In the genomic region with DNA sequence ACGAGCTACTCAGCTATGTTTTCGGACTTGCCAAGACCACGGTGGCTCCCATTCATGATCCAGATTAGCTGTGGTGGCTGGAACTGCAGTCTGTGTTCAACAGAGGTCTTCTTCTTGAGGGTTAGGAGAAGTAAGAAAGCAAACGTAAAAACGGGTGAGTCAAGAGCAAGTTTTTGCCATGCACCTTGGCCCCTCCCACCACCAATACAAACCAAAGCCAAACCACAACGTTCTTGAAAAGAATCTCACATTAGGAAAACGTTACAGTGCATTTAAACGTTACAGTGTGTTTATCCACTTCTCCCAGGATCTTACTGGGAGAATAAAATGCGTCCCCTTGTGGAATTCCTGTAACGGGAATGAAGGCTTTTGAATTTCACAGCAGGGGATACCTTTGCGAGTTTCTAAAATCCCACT, we compare ENCODE assay signal across 8 cellular contexts. TPM values are rescaled to one million over a fixed set of nuclear protein-coding genes. Genes with fewer than 3 reads are reported as not detected.
DNase-seq lines count a peak whose midpoint lies in the region; ATAC-seq and TF ChIP-seq lines count a peak whose summit lies in the region.

No MANE protein-coding gene starts in this region.

- peak overlapping the region; percentile 80 for H3K9ac ChIP-seq in fibroblast of lung (ENCODE audit: insufficient read depth, low read length)
- H3K9ac ChIP-seq in trophoblast cell (ENCODE audit: low read length), result peak overlapping the region; percentile 77

- no peaks in the 10 kb centered on the region for H3K9me3 ChIP-seq in fibroblast of lung (ENCODE audit: control insufficient read depth, insufficient read depth, low read depth, low read length)
- no peaks in the 10 kb centered on the region for H3K9me3 ChIP-seq in trophoblast cell (ENCODE audit: insufficient read depth, low read depth, low read length)

- no peak for ATAC-seq in GM21619 (IDR thresholded peaks at IDR 0.05; ENCODE audit: unreplicated experiment)
- no peak for ATAC-seq in HG02840 (IDR thresholded peaks at IDR 0.05; ENCODE audit: low FRiP score, unreplicated experiment)

- no peaks in the 10 kb centered on the region for H4K20me1 ChIP-seq in fibroblast of lung (ENCODE audit: control insufficient read depth, extremely low read depth, insufficient read depth, low read length)

- H3K79me1 ChIP-seq in trophoblast cell (ENCODE audit: low read length), result peaks cover 8% of the 10 kb centered on the region

- H3K4me3 ChIP-seq in fibroblast of lung (replicated peaks in 1 of 4; ENCODE audit: control extremely low read depth in 1 of 4, insufficient read depth in 1 of 4, low read depth in 3 of 4, low read length in 4 of 4), result peak overlapping the region; percentile 92 to 100 (median 94)
- H3K4me3 ChIP-seq in trophoblast cell (ENCODE audit: low read depth, low read length), result no peak overlapping the region

- no peak overlapping the region for H3K18ac ChIP-seq in trophoblast cell (ENCODE audit: low read length)

- no peak overlapping the region for H3K4ac ChIP-seq in trophoblast cell (ENCODE audit: low read depth, low read length)

- H3K36me3 ChIP-seq in fibroblast of lung (ENCODE audit: control insufficient read depth, insufficient read depth, low read length) (no peaks in the 10 kb centered on the region), trophoblast cell (ENCODE audit: control insufficient read depth in 1 of 2, insufficient read depth in 2 of 2, low read length in 2 of 2) (no peaks in the 10 kb centered on the region)

- H3K27ac ChIP-seq in fibroblast of lung (ENCODE audit: insufficient read depth, low read length) (peak overlapping the region; percentile 87), trophoblast cell (ENCODE audit: low read depth, low read length) (no peak overlapping the region)

- H3K14ac ChIP-seq in trophoblast cell (ENCODE audit: low read length), result no peak overlapping the region

- H3K23ac ChIP-seq in trophoblast cell (ENCODE audit: low read length), result no peak overlapping the region

- H4K8ac ChIP-seq in trophoblast cell (ENCODE audit: low read depth, low read length), result no peak overlapping the region

- no peak overlapping the region for H2BK12ac ChIP-seq in trophoblast cell (ENCODE audit: low read length)

- no CpG with 5 or more reads among the region's 11 CpGs for WGBS in trophoblast cell (ENCODE audit: extremely low coverage, insufficient coverage, insufficient read length)

- no peak overlapping the region for H2AK5ac ChIP-seq in trophoblast cell (ENCODE audit: low read length)

- TF ChIP-seq CTCF in fibroblast of lung (conservative IDR thresholded peaks at IDR 0.05 in 1 of 2, IDR thresholded peaks at IDR 0.05 in 1 of 2; ENCODE audit: low read depth in 1 of 2, low read length in 2 of 2), result peak; percentile 22 to 37

- peak overlapping the region; percentile 44 for H4K12ac ChIP-seq in trophoblast cell (ENCODE audit: low read depth, low read length)

- H3K4me2 ChIP-seq in fibroblast of lung (ENCODE audit: extremely low read depth, insufficient read depth, low read length) (peak overlapping the region; percentile 93), trophoblast cell (ENCODE audit: low read length) (peak overlapping the region; percentile 77)

- no peak overlapping the region for H2BK120ac ChIP-seq in trophoblast cell (ENCODE audit: insufficient read depth, low read length, poor library complexity)

- H3K4me1 ChIP-seq in fibroblast of lung (ENCODE audit: control insufficient read depth, extremely low read depth, insufficient read depth, low read length) (peaks cover 4% of the 10 kb centered on the region), trophoblast cell (ENCODE audit: control insufficient read depth in 1 of 2, insufficient read depth in 2 of 2, low read length in 2 of 2) (no peaks in the 10 kb centered on the region)

- H3K79me2 ChIP-seq in fibroblast of lung (ENCODE audit: control insufficient read depth, insufficient read depth, low read length) (no peaks in the 10 kb centered on the region), trophoblast cell (ENCODE audit: control insufficient read depth, insufficient read depth, low read length, poor library complexity) (peaks cover 8% of the 10 kb centered on the region)

- H2AFZ ChIP-seq in fibroblast of lung (ENCODE audit: low read length) (peak overlapping the region; percentile 100), trophoblast cell (ENCODE audit: insufficient read depth, low read length, poor library complexity) (peak overlapping the region; percentile 95)

- DNase-seq in Daoy (ENCODE audit: low read depth) (peak; percentile 57), NOMO-1 (lab: John Stamatoyannopoulos, UW; ENCODE audit: unreplicated experiment in 2 of 2) (peak; percentile 38 to 84), activated T-cell treated with anti-CD3 and anti-CD28 coated beads for 48 hours (ENCODE audit: low read depth) (peak; percentile 49), fibroblast of lung (ENCODE audit: low read depth in 2 of 2) (peak; percentile 45 to 91), trophoblast cell (peak; percentile 17 to 49), ureter (ENCODE audit: low spot score) (no peak)

- H3K27me3 ChIP-seq in fibroblast of lung (ENCODE audit: control insufficient read depth, insufficient read depth, low read length) (no peaks in the 10 kb centered on the region), trophoblast cell (ENCODE audit: insufficient read depth, low read length) (no peaks in the 10 kb centered on the region)

- H2BK5ac ChIP-seq in trophoblast cell (ENCODE audit: low read depth, low read length, poor library complexity), result no peak overlapping the region

- H4K91ac ChIP-seq in trophoblast cell (ENCODE audit: low read depth, low read length), result no peak overlapping the region

RNA-seq across cellular contexts. Expression of gene FBXO48, which starts 0.7 kb away (rescaled TPM):
- 0.80 and 1.0 TPM in 2 replicates for total RNA-seq in Daoy (2014; rRNA removed; shearing (Covaris generic))
- total RNA-seq in fibroblast of lung (0.26 and 0.33 TPM in 2 replicates), ureter (0.96 TPM)
- 0.65 and 0.77 TPM in 2 replicates for polyA plus RNA-seq in fibroblast of lung
- polyA plus RNA-seq in fibroblast of lung (2012), result 0.35 and 0.40 TPM in 2 replicates
- 0.04 and 0.12 TPM in 2 replicates for polyA minus RNA-seq in fibroblast of lung (ENCODE audit: low replicate concordance)
- polyA plus RNA-seq in trophoblast cell (2013), result 0.82 and 0.83 TPM in 2 replicates

RNA-seq across cellular contexts. Expression of gene APLF, which starts 1.0 kb away (rescaled TPM):
- 1.4 and 3.0 TPM in 2 replicates for total RNA-seq in Daoy (2014; rRNA removed; shearing (Covaris generic))
- total RNA-seq in fibroblast of lung (9.4 and 10.8 TPM in 2 replicates), ureter (8.9 TPM)
- polyA plus RNA-seq in fibroblast of lung, result 1.4 and 1.6 TPM in 2 replicates
- polyA plus RNA-seq in fibroblast of lung (2012), result 0.93 and 1.0 TPM in 2 replicates
- polyA minus RNA-seq in fibroblast of lung (ENCODE audit: low replicate concordance), result 0.37 and 0.90 TPM in 2 replicates
- 1.8 TPM in 2 replicates for polyA plus RNA-seq in trophoblast cell (2013)
